10 cellular contexts compared by ENCODE assay signal in genomic region chr7:131039836-131040235, GRCh38.
A peak's percentile ranks its signal among the peaks of the same experiment; 100 is the strongest.
DNase-seq lines count a peak whose midpoint lies in the region; ATAC-seq, FAIRE-seq and TF ChIP-seq lines count a peak whose summit lies in the region.
"Had no signal": no experiment of that assay in that cellular context is flagged by ENCODE, and none has a peak within 500 bp of the region (broad histone marks: within the 10 kb centered on the region; RNA-seq: fewer than 3 reads in every experiment).

No MANE protein-coding gene starts in this region.

- peaks cover 30% of the 10 kb centered on the region; the same call in 1 of the 2 replicates for H3K79me2 ChIP-seq in OCI-LY7 (ENCODE audit: insufficient read depth, low read depth, low read length)

- peak; percentile 4 for FAIRE-seq in endometrium (lab: Jason Lieb, UNC)

- DNase-seq in CD1c-positive myeloid dendritic cell (ENCODE audit: extremely low spot score), result peak; percentile 15
- no peak for DNase-seq in OCI-LY7 (ENCODE audit: low spot score)
- DNase-seq in osteocyte (ENCODE audit: extremely low spot score, unreplicated experiment), result no peak
- no peak for DNase-seq in NK-92 (lab: John Stamatoyannopoulos, UW; ENCODE audit: unreplicated experiment)
- no peak for DNase-seq in foreskin fibroblast
- DNase-seq: cortex of kidney, T-helper 9 cell had no signal

- H3K4me2 ChIP-seq in OCI-LY7 (ENCODE audit: low read length), result no peak overlapping the region

- intact Hi-C loops in OCI-LY7 (cut with micrococcal nuclease; ENCODE audit: unreplicated experiment), result loop anchor here (1.0 to 2.0 kb wide), 2 partner anchors 57 to 143 kb away; no protein-coding TSS in a partner anchor

- CTCF ChIA-PET in OCI-LY7 (lab: Charles Lee; ENCODE audit: unreplicated experiment), result interaction anchor here (0.8 to 1.7 kb wide), 2 partner anchors 57 to 143 kb away, joined by 5 to 8 read pairs; no protein-coding TSS in a partner anchor

- no peaks in the 10 kb centered on the region for H3K9me3 ChIP-seq in OCI-LY7 (ENCODE audit: low read length)

- H3K4me3 Mint-ChIP-seq in osteocyte (ENCODE audit: unreplicated experiment), result no peak overlapping the region

- peaks cover 33% of the 10 kb centered on the region for H3K4me1 Mint-ChIP-seq in osteocyte (ENCODE audit: unreplicated experiment)

- H3K27ac Mint-ChIP-seq in osteocyte (ENCODE audit: unreplicated experiment), result peak overlapping the region; percentile 55

- H3K9me3 Mint-ChIP-seq in osteocyte (ENCODE audit: unreplicated experiment), result no peaks in the 10 kb centered on the region

- POLR2A ChIA-PET in OCI-LY7 (lab: Charles Lee), result interaction anchor here (0.5 to 1.3 kb wide), 3 partner anchors 14 to 68 kb away, joined by 4 to 5 read pairs (median 5); no protein-coding TSS in a partner anchor

- ATAC-seq in GM18861 (IDR thresholded peaks at IDR 0.05; ENCODE audit: unreplicated experiment) (no peak), HG03521 (IDR thresholded peaks at IDR 0.05; ENCODE audit: unreplicated experiment) (no peak)

- peaks cover 20% of the 10 kb centered on the region for H3K36me3 ChIP-seq in OCI-LY7 (ENCODE audit: insufficient read depth, low read length)

- H3K27ac ChIP-seq in OCI-LY7 (ENCODE audit: low read depth, low read length, poor library complexity, severe bottlenecking), result no peak overlapping the region

- H3K4me1 ChIP-seq in OCI-LY7 (ENCODE audit: insufficient read depth, low read length, poor library complexity, severe bottlenecking), result peaks cover 3% of the 10 kb centered on the region

- H2AFZ ChIP-seq in OCI-LY7 (ENCODE audit: low read length), result no peak overlapping the region

- H4K20me1 ChIP-seq in OCI-LY7 (ENCODE audit: insufficient read depth, low read length), result no peaks in the 10 kb centered on the region

- no peaks in the 10 kb centered on the region for H3K27me3 Mint-ChIP-seq in osteocyte (ENCODE audit: unreplicated experiment)

- TSS peak; percentile 11 for BruUV-seq in OCI-LY7 (replicated peaks; lab: Mats Ljungman, UMichigan)

- H3K4me3 ChIP-seq in OCI-LY7 (ENCODE audit: low read depth, low read length, poor library complexity, severe bottlenecking) (no peak overlapping the region), foreskin fibroblast (ENCODE audit: low read depth in 1 of 2, low read length in 2 of 2) (no peak overlapping the region)

- H3K36me3 Mint-ChIP-seq in osteocyte (ENCODE audit: unreplicated experiment), result peaks cover 3% of the 10 kb centered on the region

- TF ChIP-seq CTCF in OCI-LY7 (conservative IDR thresholded peaks at IDR 0.05; ENCODE audit: low read length) (no peak), osteocyte (IDR thresholded peaks at IDR 0.05) (no peak), foreskin fibroblast (IDR thresholded peaks at IDR 0.05; ENCODE audit: low read depth, low read length) (no peak)

- no peaks in the 10 kb centered on the region for H3K9me2 ChIP-seq in OCI-LY7 (ENCODE audit: insufficient read depth, low read length)
